1 cellular context compared by ENCODE assay signal in the genomic region with DNA sequence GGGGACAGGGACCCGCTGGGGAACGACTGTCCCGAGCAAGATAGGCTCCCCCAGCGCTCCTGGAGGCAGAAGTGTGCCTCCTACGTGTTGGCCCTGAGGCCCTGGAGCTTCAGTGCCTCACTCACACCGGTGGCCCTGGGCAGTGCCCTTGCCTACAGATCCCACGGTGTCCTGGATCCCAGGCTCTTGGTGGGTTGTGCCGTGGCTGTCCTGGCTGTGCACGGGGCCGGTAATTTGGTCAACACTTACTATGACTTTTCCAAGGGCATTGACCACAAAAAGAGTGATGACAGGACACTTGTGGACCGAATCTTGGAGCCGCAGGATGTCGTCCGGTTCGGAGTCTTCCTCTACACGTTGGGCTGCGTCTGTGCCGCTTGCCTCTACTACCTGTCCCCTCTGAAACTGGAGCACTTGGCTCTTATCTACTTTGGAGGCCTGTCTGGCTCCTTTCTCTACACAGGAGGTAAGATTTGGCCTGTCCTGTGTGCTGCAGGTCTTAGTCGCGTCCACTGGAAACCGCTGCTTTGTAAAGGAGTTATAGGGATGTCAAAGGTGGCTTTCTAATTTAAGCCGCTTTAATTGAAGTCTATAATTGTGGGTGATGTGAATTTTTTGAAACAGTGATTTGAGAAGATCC.
TF ChIP-seq lines count a peak whose summit lies in the region.

No MANE protein-coding gene starts in this region.

TF ChIP-seq in GM23338, 12 proteins besides CTCF, POLR2A, EP300 and RAD21 (continued from another document):
- TF ChIP-seq, protein P1, sequence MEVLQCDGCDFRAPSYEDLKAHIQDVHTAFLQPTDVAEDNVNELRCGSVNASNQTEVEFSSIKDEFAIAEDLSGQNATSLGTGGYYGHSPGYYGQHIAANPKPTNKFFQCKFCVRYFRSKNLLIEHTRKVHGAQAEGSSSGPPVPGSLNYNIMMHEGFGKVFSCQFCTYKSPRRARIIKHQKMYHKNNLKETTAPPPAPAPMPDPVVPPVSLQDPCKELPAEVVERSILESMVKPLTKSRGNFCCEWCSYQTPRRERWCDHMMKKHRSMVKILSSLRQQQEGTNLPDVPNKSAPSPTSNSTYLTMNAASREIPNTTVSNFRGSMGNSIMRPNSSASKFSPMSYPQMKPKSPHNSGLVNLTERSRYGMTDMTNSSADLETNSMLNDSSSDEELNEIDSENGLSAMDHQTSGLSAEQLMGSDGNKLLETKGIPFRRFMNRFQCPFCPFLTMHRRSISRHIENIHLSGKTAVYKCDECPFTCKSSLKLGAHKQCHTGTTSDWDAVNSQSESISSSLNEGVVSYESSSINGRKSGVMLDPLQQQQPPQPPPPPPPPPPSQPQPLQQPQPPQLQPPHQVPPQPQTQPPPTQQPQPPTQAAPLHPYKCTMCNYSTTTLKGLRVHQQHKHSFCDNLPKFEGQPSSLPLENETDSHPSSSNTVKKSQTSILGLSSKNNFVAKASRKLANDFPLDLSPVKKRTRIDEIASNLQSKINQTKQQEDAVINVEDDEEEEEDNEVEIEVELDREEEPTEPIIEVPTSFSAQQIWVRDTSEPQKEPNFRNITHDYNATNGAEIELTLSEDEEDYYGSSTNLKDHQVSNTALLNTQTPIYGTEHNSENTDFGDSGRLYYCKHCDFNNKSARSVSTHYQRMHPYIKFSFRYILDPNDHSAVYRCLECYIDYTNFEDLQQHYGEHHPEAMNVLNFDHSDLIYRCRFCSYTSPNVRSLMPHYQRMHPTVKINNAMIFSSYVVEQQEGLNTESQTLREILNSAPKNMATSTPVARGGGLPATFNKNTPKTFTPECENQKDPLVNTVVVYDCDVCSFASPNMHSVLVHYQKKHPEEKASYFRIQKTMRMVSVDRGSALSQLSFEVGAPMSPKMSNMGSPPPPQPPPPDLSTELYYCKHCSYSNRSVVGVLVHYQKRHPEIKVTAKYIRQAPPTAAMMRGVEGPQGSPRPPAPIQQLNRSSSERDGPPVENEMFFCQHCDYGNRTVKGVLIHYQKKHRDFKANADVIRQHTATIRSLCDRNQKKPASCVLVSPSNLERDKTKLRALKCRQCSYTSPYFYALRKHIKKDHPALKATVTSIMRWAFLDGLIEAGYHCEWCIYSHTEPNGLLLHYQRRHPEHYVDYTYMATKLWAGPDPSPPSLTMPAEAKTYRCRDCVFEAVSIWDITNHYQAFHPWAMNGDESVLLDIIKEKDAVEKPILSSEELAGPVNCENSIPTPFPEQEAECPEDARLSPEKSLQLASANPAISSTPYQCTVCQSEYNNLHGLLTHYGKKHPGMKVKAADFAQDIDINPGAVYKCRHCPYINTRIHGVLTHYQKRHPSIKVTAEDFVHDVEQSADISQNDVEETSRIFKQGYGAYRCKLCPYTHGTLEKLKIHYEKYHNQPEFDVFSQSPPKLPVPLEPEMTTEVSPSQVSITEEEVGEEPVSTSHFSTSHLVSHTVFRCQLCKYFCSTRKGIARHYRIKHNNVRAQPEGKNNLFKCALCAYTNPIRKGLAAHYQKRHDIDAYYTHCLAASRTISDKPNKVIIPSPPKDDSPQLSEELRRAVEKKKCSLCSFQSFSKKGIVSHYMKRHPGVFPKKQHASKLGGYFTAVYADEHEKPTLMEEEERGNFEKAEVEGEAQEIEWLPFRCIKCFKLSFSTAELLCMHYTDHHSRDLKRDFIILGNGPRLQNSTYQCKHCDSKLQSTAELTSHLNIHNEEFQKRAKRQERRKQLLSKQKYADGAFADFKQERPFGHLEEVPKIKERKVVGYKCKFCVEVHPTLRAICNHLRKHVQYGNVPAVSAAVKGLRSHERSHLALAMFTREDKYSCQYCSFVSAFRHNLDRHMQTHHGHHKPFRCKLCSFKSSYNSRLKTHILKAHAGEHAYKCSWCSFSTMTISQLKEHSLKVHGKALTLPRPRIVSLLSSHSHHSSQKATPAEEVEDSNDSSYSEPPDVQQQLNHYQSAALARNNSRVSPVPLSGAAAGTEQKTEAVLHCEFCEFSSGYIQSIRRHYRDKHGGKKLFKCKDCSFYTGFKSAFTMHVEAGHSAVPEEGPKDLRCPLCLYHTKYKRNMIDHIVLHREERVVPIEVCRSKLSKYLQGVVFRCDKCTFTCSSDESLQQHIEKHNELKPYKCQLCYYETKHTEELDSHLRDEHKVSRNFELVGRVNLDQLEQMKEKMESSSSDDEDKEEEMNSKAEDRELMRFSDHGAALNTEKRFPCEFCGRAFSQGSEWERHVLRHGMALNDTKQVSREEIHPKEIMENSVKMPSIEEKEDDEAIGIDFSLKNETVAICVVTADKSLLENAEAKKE (CRISPR knock-in tag; IDR thresholded peaks at IDR 0.05): no peak
- no peak for TF ChIP-seq CREB1 (CRISPR knock-in tag; IDR thresholded peaks at IDR 0.05; ENCODE audit: low read depth)
- no peak for TF ChIP-seq EZH2 (IDR thresholded peaks at IDR 0.05; ENCODE audit: low read depth, unreplicated experiment)
- TF ChIP-seq, protein P2, sequence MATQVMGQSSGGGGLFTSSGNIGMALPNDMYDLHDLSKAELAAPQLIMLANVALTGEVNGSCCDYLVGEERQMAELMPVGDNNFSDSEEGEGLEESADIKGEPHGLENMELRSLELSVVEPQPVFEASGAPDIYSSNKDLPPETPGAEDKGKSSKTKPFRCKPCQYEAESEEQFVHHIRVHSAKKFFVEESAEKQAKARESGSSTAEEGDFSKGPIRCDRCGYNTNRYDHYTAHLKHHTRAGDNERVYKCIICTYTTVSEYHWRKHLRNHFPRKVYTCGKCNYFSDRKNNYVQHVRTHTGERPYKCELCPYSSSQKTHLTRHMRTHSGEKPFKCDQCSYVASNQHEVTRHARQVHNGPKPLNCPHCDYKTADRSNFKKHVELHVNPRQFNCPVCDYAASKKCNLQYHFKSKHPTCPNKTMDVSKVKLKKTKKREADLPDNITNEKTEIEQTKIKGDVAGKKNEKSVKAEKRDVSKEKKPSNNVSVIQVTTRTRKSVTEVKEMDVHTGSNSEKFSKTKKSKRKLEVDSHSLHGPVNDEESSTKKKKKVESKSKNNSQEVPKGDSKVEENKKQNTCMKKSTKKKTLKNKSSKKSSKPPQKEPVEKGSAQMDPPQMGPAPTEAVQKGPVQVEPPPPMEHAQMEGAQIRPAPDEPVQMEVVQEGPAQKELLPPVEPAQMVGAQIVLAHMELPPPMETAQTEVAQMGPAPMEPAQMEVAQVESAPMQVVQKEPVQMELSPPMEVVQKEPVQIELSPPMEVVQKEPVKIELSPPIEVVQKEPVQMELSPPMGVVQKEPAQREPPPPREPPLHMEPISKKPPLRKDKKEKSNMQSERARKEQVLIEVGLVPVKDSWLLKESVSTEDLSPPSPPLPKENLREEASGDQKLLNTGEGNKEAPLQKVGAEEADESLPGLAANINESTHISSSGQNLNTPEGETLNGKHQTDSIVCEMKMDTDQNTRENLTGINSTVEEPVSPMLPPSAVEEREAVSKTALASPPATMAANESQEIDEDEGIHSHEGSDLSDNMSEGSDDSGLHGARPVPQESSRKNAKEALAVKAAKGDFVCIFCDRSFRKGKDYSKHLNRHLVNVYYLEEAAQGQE (IDR thresholded peaks at IDR 0.05; ENCODE audit: unreplicated experiment): no peak
- TF ChIP-seq ZNF331 (CRISPR knock-in tag; IDR thresholded peaks at IDR 0.05; ENCODE audit: low read depth): no peak
- TF ChIP-seq STAT1 (IDR thresholded peaks at IDR 0.05; ENCODE audit: unreplicated experiment): no peak
- TF ChIP-seq POLR2AphosphoS5 (IDR thresholded peaks at IDR 0.05; ENCODE audit: low read depth): no peak
- no peak for TF ChIP-seq JUNB (IDR thresholded peaks at IDR 0.05; ENCODE audit: unreplicated experiment)
- TF ChIP-seq NANOG (IDR thresholded peaks at IDR 0.05; ENCODE audit: borderline replicate concordance): no peak
